9 cellular contexts compared by ENCODE assay signal in the genomic region with DNA sequence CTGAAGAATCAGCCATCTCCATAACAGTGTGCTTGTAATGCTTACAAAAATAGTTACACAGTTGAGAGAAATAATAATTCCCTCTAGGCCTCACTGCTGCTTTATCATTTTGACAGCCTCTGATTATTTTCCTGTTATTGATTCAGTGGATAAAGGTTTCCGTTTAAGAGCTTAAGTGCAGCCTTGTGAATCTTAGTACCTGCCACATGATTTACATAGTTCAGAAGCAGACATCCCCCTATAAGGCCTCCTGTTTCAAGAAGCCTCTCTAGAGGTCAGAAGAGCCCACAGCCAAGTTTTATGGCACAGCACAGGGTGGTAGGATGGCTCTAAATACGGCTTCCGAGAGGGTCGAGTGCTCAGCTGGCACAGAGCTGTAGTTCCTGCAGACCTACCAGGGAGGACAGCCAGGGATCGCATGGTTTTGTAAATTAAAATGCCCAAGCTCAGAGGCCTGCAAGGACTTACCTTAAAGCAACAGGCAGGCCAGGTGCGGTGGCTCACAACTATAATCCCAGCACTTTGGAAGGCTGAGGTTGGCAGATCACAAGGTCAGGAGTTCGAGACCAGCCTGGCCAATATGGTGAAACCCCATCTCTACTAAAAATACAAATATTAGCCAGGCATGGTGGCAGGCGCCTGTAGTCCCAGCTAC. TPM values are rescaled to one million over a fixed set of nuclear protein-coding genes. Genes with fewer than 3 reads are reported as not detected.
DNase-seq lines count a peak whose midpoint lies in the region; ATAC-seq lines count a peak whose summit lies in the region.
"Had no signal": no experiment of that assay in that cellular context is flagged by ENCODE, and none has a peak within 500 bp of the region (broad histone marks: within the 10 kb centered on the region; RNA-seq: fewer than 3 reads in every experiment).

No MANE protein-coding gene starts in this region.

- no peak overlapping the region for H2BK120ac ChIP-seq in mesenchymal stem cell (ENCODE audit: low read depth, low read length)

- H3K4me3 ChIP-seq in mesenchymal stem cell (ENCODE audit: insufficient read depth in 1 of 2, low read depth in 1 of 2, low read length in 2 of 2) (no peak overlapping the region), HAP-1 (no peak overlapping the region), SJCRH30 (no peak overlapping the region)

- no peak overlapping the region for H2BK12ac ChIP-seq in mesenchymal stem cell (ENCODE audit: low read length in 2 of 2)

- no peak overlapping the region for H3K23ac ChIP-seq in mesenchymal stem cell (ENCODE audit: low read length in 2 of 2)

- no peak overlapping the region for H2BK5ac ChIP-seq in mesenchymal stem cell (ENCODE audit: low read depth, low read length, poor library complexity, severe bottlenecking)

- no peak overlapping the region for H3K9ac ChIP-seq in mesenchymal stem cell (ENCODE audit: low read length)

- H3K27me3 ChIP-seq in mesenchymal stem cell (ENCODE audit: control insufficient read depth in 1 of 2, insufficient read depth in 1 of 2, low read length in 2 of 2), result no peaks in the 10 kb centered on the region
- H3K27me3 ChIP-seq in HAP-1 (ENCODE audit: low read depth), result no peaks in the 10 kb centered on the region
- no peaks in the 10 kb centered on the region for H3K27me3 ChIP-seq in SJCRH30

- no peak overlapping the region for H2AFZ ChIP-seq in mesenchymal stem cell (ENCODE audit: low read depth, low read length)

- no peak overlapping the region for H2BK15ac ChIP-seq in mesenchymal stem cell (ENCODE audit: low read depth, poor library complexity, severe bottlenecking)

- peak; percentile 89 for ATAC-seq in GM18508 (IDR thresholded peaks at IDR 0.05; ENCODE audit: insufficient read depth, unreplicated experiment)
- peak; percentile 82 for ATAC-seq in GM21576 (IDR thresholded peaks at IDR 0.05; ENCODE audit: unreplicated experiment)
- ATAC-seq in HG03571 (IDR thresholded peaks at IDR 0.05; ENCODE audit: unreplicated experiment), result peak; percentile 89

- WGBS in mesenchymal stem cell, result 93% methylated on average over 8 of the region's 8 CpGs

- no peak overlapping the region for H3K27ac ChIP-seq in mesenchymal stem cell (ENCODE audit: low read length, poor library complexity, severe bottlenecking)
- no peak overlapping the region for H3K27ac ChIP-seq in SJCRH30

- peaks cover 11% of the 10 kb centered on the region for H3K79me1 ChIP-seq in mesenchymal stem cell (replicated peaks; ENCODE audit: low read length, poor library complexity, severe bottlenecking)

- peak overlapping the region; percentile 15 for H2AK5ac ChIP-seq in mesenchymal stem cell (ENCODE audit: low read length, severe bottlenecking)

- no peak overlapping the region for H3K4me2 ChIP-seq in mesenchymal stem cell (ENCODE audit: low read length, poor library complexity, severe bottlenecking)

- H4K8ac ChIP-seq in mesenchymal stem cell (ENCODE audit: low read length), result no peak overlapping the region

- H3K36me3 ChIP-seq in mesenchymal stem cell (ENCODE audit: control insufficient read depth in 1 of 2, insufficient read depth in 2 of 2, low read depth in 1 of 2, low read length in 2 of 2) (peaks cover 13 to 18% of the 10 kb centered on the region in 2 experiments), HAP-1 (replicated peaks) (peaks cover 7% of the 10 kb centered on the region; the same call in 1 of the 2 replicates), SJCRH30 (no peaks in the 10 kb centered on the region)

- no peak overlapping the region for H3K14ac ChIP-seq in mesenchymal stem cell (ENCODE audit: low read length in 2 of 2)

- no peaks in the 10 kb centered on the region for H3K9me3 ChIP-seq in mesenchymal stem cell (ENCODE audit: control insufficient read depth, low read length)
- H3K9me3 ChIP-seq in HAP-1, result no peaks in the 10 kb centered on the region
- no peaks in the 10 kb centered on the region for H3K9me3 ChIP-seq in SJCRH30 (replicated peaks)

- H3K18ac ChIP-seq in mesenchymal stem cell (ENCODE audit: low read depth in 1 of 2, low read length in 2 of 2), result no peak overlapping the region

- H4K91ac ChIP-seq in mesenchymal stem cell (ENCODE audit: low read length), result no peak overlapping the region

- no peak overlapping the region for H3K4ac ChIP-seq in mesenchymal stem cell (ENCODE audit: low read depth in 1 of 2, low read length in 2 of 2)

- in situ Hi-C loops in G401 (cut with HindIII; ENCODE audit: low sequenced_read_pairs), result no loop called here
- in situ Hi-C loops in HAP-1 (cut with MboI; ENCODE audit: low sequenced_read_pairs), result no loop called here

- DNase-seq in mesenchymal stem cell (no peak), G401 (ENCODE audit: low spot score) (no peak), HAP-1 (ENCODE audit: low spot score in 2 of 2) (no peak), SJCRH30 (no peak), kidney tubule cell (ENCODE audit: low spot score) (no peak)
- DNase-seq: H7 had no signal

- H3K4me1 ChIP-seq in mesenchymal stem cell (ENCODE audit: control insufficient read depth, insufficient read depth, low read depth, low read length), result peaks cover 28% of the 10 kb centered on the region
- peaks cover 41% of the 10 kb centered on the region for H3K4me1 ChIP-seq in HAP-1
- peaks cover 30% of the 10 kb centered on the region for H3K4me1 ChIP-seq in SJCRH30

RNA-seq across cellular contexts. Expression of gene PYGB, which starts 17.6 kb away (rescaled TPM):
- polyA plus RNA-seq in mesenchymal stem cell (2013, experiment 1 of 2), result 50.3 TPM
- polyA plus RNA-seq in mesenchymal stem cell (2013, experiment 2 of 2), result 48.3 TPM
- total RNA-seq in G401 (2014; rRNA removed; shearing (Covaris generic)), result 48.4 and 63.3 TPM in 2 replicates
- 39.1 and 42.3 TPM in 2 replicates for total RNA-seq in SJCRH30 (2014; rRNA removed; shearing (Covaris generic))

RNA-seq across cellular contexts. Expression of gene ENTPD6, which starts 34.8 kb away (rescaled TPM):
- 29.8 TPM for polyA plus RNA-seq in mesenchymal stem cell (2013, experiment 1 of 2)
- 27.3 TPM for polyA plus RNA-seq in mesenchymal stem cell (2013, experiment 2 of 2)
- 68.3 and 71.3 TPM in 2 replicates for total RNA-seq in G401 (2014; rRNA removed; shearing (Covaris generic))
- total RNA-seq in SJCRH30 (2014; rRNA removed; shearing (Covaris generic)), result 53.5 and 53.6 TPM in 2 replicates
